11 cellular contexts compared by ENCODE assay signal in the genomic region with DNA sequence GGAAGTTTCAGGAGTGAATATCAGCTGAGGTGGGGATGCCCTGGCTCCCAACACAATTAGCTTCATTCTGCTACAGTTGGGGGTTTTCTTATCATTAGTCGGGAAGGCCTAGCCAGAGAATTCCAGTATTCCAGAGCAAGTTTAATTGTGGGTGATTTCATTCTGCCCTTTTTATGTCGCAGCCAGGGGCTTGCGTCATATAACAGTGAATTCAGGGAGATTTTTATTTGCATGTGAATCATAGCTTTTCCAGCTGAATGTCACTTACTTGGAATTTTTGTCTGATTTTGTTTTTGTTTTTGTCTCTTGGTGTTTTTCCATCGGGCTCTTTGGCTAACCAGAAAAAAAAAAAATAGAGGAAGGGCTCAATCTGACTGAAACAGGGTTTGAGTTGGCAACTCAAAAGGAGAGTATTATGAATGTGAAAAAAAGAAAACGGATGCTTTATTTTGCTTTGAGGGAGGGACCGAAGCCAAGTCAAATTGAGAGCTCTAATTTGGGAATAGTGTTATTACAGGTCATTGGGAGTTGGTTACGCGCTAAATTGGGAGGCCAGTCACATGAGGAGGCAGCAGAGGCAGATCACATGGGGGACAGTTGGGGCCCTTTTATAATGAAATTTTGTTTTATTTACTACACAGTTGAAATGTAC.
A peak's percentile ranks its signal among the peaks of the same experiment; 100 is the strongest.
DNase-seq lines count a peak whose midpoint lies in the region; ATAC-seq and TF ChIP-seq lines count a peak whose summit lies in the region.
"Had no signal": no experiment of that assay in that cellular context is flagged by ENCODE, and none has a peak within 500 bp of the region (broad histone marks: within the 10 kb centered on the region; RNA-seq: fewer than 3 reads in every experiment).

No MANE protein-coding gene starts in this region.

- no peak overlapping the region for H3K4me3 Mint-ChIP-seq in GM23338
- H3K4me3 Mint-ChIP-seq: naive B cell; stimulated activated naive B cell treated with anti-CD40 and anti-IgM and Interleukin-4, amounts not matched to agents 10 μg/mL and 1 μg/mL and 100 μg/mL, for 72 hours had no signal

- H3K79me2 ChIP-seq in GM23338 (replicated peaks; ENCODE audit: insufficient read depth), result 0 out of 2 replicates have a peak, but pooled peaks cover 11% of the 10 kb centered on the region

- H3K4me3 ChIP-seq in lung (no peak overlapping the region), thoracic aorta (peak overlapping the region; percentile 23), GM23338 (no peak overlapping the region)

- H3K27ac Mint-ChIP-seq in GM23338, result no peak overlapping the region; the same call in 1 of the 2 replicates
- H3K27ac Mint-ChIP-seq: stimulated activated naive B cell treated with anti-CD40 and anti-IgM and Interleukin-4, amounts not matched to agents 10 μg/mL and 1 μg/mL and 100 μg/mL, for 72 hours had no signal

- H3K9me3 Mint-ChIP-seq in GM23338, result no peaks in the 10 kb centered on the region; the same call in 2 of the 3 replicates
- H3K9me3 Mint-ChIP-seq: naive B cell; stimulated activated naive B cell treated with anti-CD40 and anti-IgM and Interleukin-4, amounts not matched to agents 10 μg/mL and 1 μg/mL and 100 μg/mL, for 72 hours had no signal

- H3K36me3 ChIP-seq in lung (ENCODE audit: control insufficient read depth in 2 of 2, insufficient read depth in 2 of 2, low read length in 2 of 2) (no peaks in the 10 kb centered on the region), thoracic aorta (no peaks in the 10 kb centered on the region), GM23338 (ENCODE audit: insufficient read depth) (no peaks in the 10 kb centered on the region)

- no peaks in the 10 kb centered on the region for H3K36me3 Mint-ChIP-seq in GM23338 (ENCODE audit: low read depth)
- H3K36me3 Mint-ChIP-seq: naive B cell had no signal

- H3K27me3 ChIP-seq in lung (ENCODE audit: control insufficient read depth, insufficient read depth) (no peaks in the 10 kb centered on the region), thoracic aorta (replicated peaks; ENCODE audit: insufficient read depth) (no peaks in the 10 kb centered on the region), GM23338 (ENCODE audit: insufficient read depth) (no peaks in the 10 kb centered on the region)

- no peaks in the 10 kb centered on the region for H3F3A ChIP-seq in GM23338 (replicated peaks; ENCODE audit: low read depth)

- H3K4me1 ChIP-seq in lung (ENCODE audit: control insufficient read depth in 2 of 2, insufficient read depth in 2 of 2, low read length in 2 of 2) (peaks cover 9 to 47% of the 10 kb centered on the region in 2 donors), thoracic aorta (ENCODE audit: control insufficient read depth in 1 of 2, low read depth in 2 of 2) (peaks cover 42 to 87% of the 10 kb centered on the region in 2 donors), GM23338 (ENCODE audit: insufficient read depth) (peaks cover 36% of the 10 kb centered on the region)

- H3K9me3 ChIP-seq in lung (ENCODE audit: control insufficient read depth in 2 of 2, insufficient read depth in 1 of 2, low read length in 1 of 2), result no peaks in the 10 kb centered on the region
- H3K9me3 ChIP-seq in thoracic aorta, result no peaks in the 10 kb centered on the region

- peaks cover 7% of the 10 kb centered on the region; the same call in 1 of the 2 replicates for H3K9me2 ChIP-seq in GM23338 (ENCODE audit: insufficient read depth)

- DNase-seq in HS-27A (ENCODE audit: low read depth) (peak; percentile 66), dermis blood vessel endothelial cell (peak; percentile 90), lung (ENCODE audit: low spot score) (no peak), thoracic aorta (ENCODE audit: low spot score) (peak; percentile 57), AML-193 (lab: John Stamatoyannopoulos, UW) (no peak), GM23338 (ENCODE audit: low spot score) (no peak)
- no peak for DNase-seq in activated effector memory CD4-positive, alpha-beta T cell treated with Interleukin-2 at 50 U/mL for 16 hours
- DNase-seq: naive B cell; NCI-H1417; stimulated activated naive B cell treated with anti-CD40 and anti-IgM and Interleukin-4, amounts not matched to agents 10 μg/mL and 1 μg/mL and 100 μg/mL, for 72 hours had no signal

- H2AFZ ChIP-seq in GM23338, result no peak overlapping the region

- WGBS in lung, 2 donors, result 64 to 79% methylated on average over 8 of the region's 8 CpGs

- H3K27ac ChIP-seq in lung (ENCODE audit: low read depth in 1 of 2, low read length in 1 of 2), result peak overlapping the region; percentile 89 to 91
- peak overlapping the region; percentile 89 to 96 for H3K27ac ChIP-seq in thoracic aorta
- H3K27ac ChIP-seq in GM23338 (ENCODE audit: low read depth), result no peak overlapping the region

- no peak for ATAC-seq in lung (ENCODE audit: insufficient read depth, low FRiP score)
- ATAC-seq in thoracic aorta (ENCODE audit: insufficient number of reproducible peaks, low FRiP score, low read depth), result peak; percentile 68
- no peak for ATAC-seq in GM19324 (IDR thresholded peaks at IDR 0.05; ENCODE audit: low FRiP score, unreplicated experiment)
- ATAC-seq in GM23338, result no peak
- ATAC-seq: stimulated activated naive B cell treated with anti-CD40 and anti-IgM and Interleukin-4, amounts not matched to agents 10 μg/mL and 1 μg/mL and 100 μg/mL, for 72 hours had no signal

- TF ChIP-seq CTCF in lung (IDR thresholded peaks at IDR 0.05; ENCODE audit: control extremely low read depth, extremely low read depth) (no peak), thoracic aorta (IDR thresholded peaks at IDR 0.05) (no peak), GM23338 (conservative IDR thresholded peaks at IDR 0.05; ENCODE audit: low read depth in 2 of 2) (no peak)

- H3K4me1 Mint-ChIP-seq in GM23338, result peaks cover 43% of the 10 kb centered on the region

- no peak overlapping the region for H3K4me2 ChIP-seq in GM23338

- H3K27me3 Mint-ChIP-seq in GM23338 (ENCODE audit: insufficient read depth, low read depth, poor library complexity), result peaks cover 2% of the 10 kb centered on the region
- H3K27me3 Mint-ChIP-seq: naive B cell; stimulated activated naive B cell treated with anti-CD40 and anti-IgM and Interleukin-4, amounts not matched to agents 10 μg/mL and 1 μg/mL and 100 μg/mL, for 72 hours had no signal

- no peaks in the 10 kb centered on the region for H4K20me1 ChIP-seq in GM23338 (replicated peaks; ENCODE audit: insufficient read depth)

TF ChIP-seq in GM23338, 12 proteins besides CTCF, POLR2A, EP300 and RAD21 (continues in another document):
- TF ChIP-seq JUNB (IDR thresholded peaks at IDR 0.05; ENCODE audit: unreplicated experiment) (no peak), POLR2AphosphoS5 (IDR thresholded peaks at IDR 0.05; ENCODE audit: low read depth) (no peak), STAT1 (IDR thresholded peaks at IDR 0.05; ENCODE audit: unreplicated experiment) (no peak)
- TF ChIP-seq, protein P1, sequence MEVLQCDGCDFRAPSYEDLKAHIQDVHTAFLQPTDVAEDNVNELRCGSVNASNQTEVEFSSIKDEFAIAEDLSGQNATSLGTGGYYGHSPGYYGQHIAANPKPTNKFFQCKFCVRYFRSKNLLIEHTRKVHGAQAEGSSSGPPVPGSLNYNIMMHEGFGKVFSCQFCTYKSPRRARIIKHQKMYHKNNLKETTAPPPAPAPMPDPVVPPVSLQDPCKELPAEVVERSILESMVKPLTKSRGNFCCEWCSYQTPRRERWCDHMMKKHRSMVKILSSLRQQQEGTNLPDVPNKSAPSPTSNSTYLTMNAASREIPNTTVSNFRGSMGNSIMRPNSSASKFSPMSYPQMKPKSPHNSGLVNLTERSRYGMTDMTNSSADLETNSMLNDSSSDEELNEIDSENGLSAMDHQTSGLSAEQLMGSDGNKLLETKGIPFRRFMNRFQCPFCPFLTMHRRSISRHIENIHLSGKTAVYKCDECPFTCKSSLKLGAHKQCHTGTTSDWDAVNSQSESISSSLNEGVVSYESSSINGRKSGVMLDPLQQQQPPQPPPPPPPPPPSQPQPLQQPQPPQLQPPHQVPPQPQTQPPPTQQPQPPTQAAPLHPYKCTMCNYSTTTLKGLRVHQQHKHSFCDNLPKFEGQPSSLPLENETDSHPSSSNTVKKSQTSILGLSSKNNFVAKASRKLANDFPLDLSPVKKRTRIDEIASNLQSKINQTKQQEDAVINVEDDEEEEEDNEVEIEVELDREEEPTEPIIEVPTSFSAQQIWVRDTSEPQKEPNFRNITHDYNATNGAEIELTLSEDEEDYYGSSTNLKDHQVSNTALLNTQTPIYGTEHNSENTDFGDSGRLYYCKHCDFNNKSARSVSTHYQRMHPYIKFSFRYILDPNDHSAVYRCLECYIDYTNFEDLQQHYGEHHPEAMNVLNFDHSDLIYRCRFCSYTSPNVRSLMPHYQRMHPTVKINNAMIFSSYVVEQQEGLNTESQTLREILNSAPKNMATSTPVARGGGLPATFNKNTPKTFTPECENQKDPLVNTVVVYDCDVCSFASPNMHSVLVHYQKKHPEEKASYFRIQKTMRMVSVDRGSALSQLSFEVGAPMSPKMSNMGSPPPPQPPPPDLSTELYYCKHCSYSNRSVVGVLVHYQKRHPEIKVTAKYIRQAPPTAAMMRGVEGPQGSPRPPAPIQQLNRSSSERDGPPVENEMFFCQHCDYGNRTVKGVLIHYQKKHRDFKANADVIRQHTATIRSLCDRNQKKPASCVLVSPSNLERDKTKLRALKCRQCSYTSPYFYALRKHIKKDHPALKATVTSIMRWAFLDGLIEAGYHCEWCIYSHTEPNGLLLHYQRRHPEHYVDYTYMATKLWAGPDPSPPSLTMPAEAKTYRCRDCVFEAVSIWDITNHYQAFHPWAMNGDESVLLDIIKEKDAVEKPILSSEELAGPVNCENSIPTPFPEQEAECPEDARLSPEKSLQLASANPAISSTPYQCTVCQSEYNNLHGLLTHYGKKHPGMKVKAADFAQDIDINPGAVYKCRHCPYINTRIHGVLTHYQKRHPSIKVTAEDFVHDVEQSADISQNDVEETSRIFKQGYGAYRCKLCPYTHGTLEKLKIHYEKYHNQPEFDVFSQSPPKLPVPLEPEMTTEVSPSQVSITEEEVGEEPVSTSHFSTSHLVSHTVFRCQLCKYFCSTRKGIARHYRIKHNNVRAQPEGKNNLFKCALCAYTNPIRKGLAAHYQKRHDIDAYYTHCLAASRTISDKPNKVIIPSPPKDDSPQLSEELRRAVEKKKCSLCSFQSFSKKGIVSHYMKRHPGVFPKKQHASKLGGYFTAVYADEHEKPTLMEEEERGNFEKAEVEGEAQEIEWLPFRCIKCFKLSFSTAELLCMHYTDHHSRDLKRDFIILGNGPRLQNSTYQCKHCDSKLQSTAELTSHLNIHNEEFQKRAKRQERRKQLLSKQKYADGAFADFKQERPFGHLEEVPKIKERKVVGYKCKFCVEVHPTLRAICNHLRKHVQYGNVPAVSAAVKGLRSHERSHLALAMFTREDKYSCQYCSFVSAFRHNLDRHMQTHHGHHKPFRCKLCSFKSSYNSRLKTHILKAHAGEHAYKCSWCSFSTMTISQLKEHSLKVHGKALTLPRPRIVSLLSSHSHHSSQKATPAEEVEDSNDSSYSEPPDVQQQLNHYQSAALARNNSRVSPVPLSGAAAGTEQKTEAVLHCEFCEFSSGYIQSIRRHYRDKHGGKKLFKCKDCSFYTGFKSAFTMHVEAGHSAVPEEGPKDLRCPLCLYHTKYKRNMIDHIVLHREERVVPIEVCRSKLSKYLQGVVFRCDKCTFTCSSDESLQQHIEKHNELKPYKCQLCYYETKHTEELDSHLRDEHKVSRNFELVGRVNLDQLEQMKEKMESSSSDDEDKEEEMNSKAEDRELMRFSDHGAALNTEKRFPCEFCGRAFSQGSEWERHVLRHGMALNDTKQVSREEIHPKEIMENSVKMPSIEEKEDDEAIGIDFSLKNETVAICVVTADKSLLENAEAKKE (CRISPR knock-in tag; IDR thresholded peaks at IDR 0.05), result no peak

Comparison
In these comparisons a context has a peak if more than half of its experiments do, and no peak if none do; other contexts are left out.
1. DNase-seq: peak in HS-27A (single experiment), dermis blood vessel endothelial cell (single experiment) and thoracic aorta (single experiment); none in lung (single experiment), AML-193 (0 of 2), activated effector memory CD4-positive, alpha-beta T cell treated with Interleukin-2 at 50 U/mL for 16 hours (single experiment) and GM23338 (single experiment).